In genomic region chr3:46891132-46891531, GRCh38 we compare ENCODE assay signal across 20 cellular contexts. TPM values are rescaled to one million over a fixed set of nuclear protein-coding genes. Genes with fewer than 3 reads are reported as not detected.
"Had no signal": no experiment of that assay in that cellular context is flagged by ENCODE, and none has a peak within 500 bp of the region (broad histone marks: within the 10 kb centered on the region; RNA-seq: fewer than 3 reads in every experiment).

No MANE protein-coding gene starts in this region.

- H3K36me3 Mint-ChIP-seq: activated naive CD4-positive, alpha-beta T cell treated with anti-CD3 and anti-CD28 coated beads, Interleukin-2, amount 50 U/mL, for 72 hours; naive B cell; stimulated activated memory B cell treated with anti-CD40 and anti-IgM and Interleukin-4, amounts not matched to agents 10 μg/mL and 1 μg/mL and 100 μg/mL, for 72 hours had no signal

- DNase-seq: activated CD4-positive, alpha-beta T cell treated with anti-CD3 and anti-CD28 coated beads, Interleukin-2, amount 50 U/mL, for 1 hour; activated gamma-delta T cell treated with Interleukin-2 at 50 U/mL for 16 hours; amniotic stem cell; dorsolateral prefrontal cortex; foreskin keratinocyte; hypothalamus; mammary epithelial cell; naive B cell; nucleus accumbens; sigmoid colon; stimulated activated CD4-positive, alpha-beta T cell treated with anti-CD3 and anti-CD28 coated beads, Interleukin-4, amount 100 ng/mL, for 24 hours; T1000 had no signal

- H3K27me3 ChIP-seq: dorsolateral prefrontal cortex, sigmoid colon had no signal

- H3K36me3 ChIP-seq: sigmoid colon, thoracic aorta had no signal

- ATAC-seq: activated naive CD4-positive, alpha-beta T cell treated with anti-CD3 and anti-CD28 coated beads, Interleukin-2, amount 50 U/mL, for 72 hours; foreskin keratinocyte; stimulated activated memory B cell treated with anti-CD40 and anti-IgM and Interleukin-4, amounts not matched to agents 10 μg/mL and 1 μg/mL and 100 μg/mL, for 72 hours had no signal

- H3K27ac Mint-ChIP-seq: activated naive CD4-positive, alpha-beta T cell treated with anti-CD3 and anti-CD28 coated beads, Interleukin-2, amount 50 U/mL, for 72 hours; stimulated activated memory B cell treated with anti-CD40 and anti-IgM and Interleukin-4, amounts not matched to agents 10 μg/mL and 1 μg/mL and 100 μg/mL, for 72 hours had no signal

- H3K9me3 ChIP-seq: sigmoid colon, thoracic aorta had no signal

- H3K27ac ChIP-seq: epithelial cell of prostate, foreskin keratinocyte, thoracic aorta had no signal

- H3K4me1 ChIP-seq: foreskin keratinocyte had no signal

- H3K9me3 Mint-ChIP-seq: activated naive CD4-positive, alpha-beta T cell treated with anti-CD3 and anti-CD28 coated beads, Interleukin-2, amount 50 U/mL, for 72 hours; naive B cell; stimulated activated memory B cell treated with anti-CD40 and anti-IgM and Interleukin-4, amounts not matched to agents 10 μg/mL and 1 μg/mL and 100 μg/mL, for 72 hours had no signal

RNA-seq across cellular contexts. Expression of gene PTH1R, which starts 13.6 kb away (rescaled TPM):
- total RNA-seq: activated CD8-positive, alpha-beta memory T cell treated with anti-CD3 and anti-CD28 coated beads for 36 hours; activated naive CD4-positive, alpha-beta T cell treated with anti-CD3 and anti-CD28 coated beads, Interleukin-2, amount 50 U/mL, for 72 hours; foreskin keratinocyte; mononuclear cell; T-helper 1 cell treated with Interleukin-12 subunit alpha and Interleukin-12 subunit beta and Interleukin-4 antibody, amounts not matched to agents 30 ng/mL and 1 ng/mL, for 36 hours had no signal
- polyA plus RNA-seq: foreskin keratinocyte, keratinocyte, mammary epithelial cell had no signal

RNA-seq across cellular contexts. Expression of gene MYL3, which starts 27.9 kb away (rescaled TPM):
- total RNA-seq: activated CD8-positive, alpha-beta memory T cell treated with anti-CD3 and anti-CD28 coated beads for 36 hours; activated naive CD4-positive, alpha-beta T cell treated with anti-CD3 and anti-CD28 coated beads, Interleukin-2, amount 50 U/mL, for 72 hours; foreskin keratinocyte; mammary epithelial cell; mononuclear cell; T-helper 1 cell treated with Interleukin-12 subunit alpha and Interleukin-12 subunit beta and Interleukin-4 antibody, amounts not matched to agents 30 ng/mL and 1 ng/mL, for 36 hours had no signal
- polyA plus RNA-seq: foreskin keratinocyte, keratinocyte, mammary epithelial cell had no signal
